2 cellular contexts compared by ENCODE assay signal in genomic region chr1:174791863-174792262, GRCh38.
TF ChIP-seq lines count a peak whose summit lies in the region.

No MANE protein-coding gene starts in this region.

TF ChIP-seq in GM23338, 12 proteins besides CTCF, POLR2A, EP300 and RAD21 (continued from another document):
- TF ChIP-seq POLR2AphosphoS5 (IDR thresholded peaks at IDR 0.05; ENCODE audit: low read depth) (no peak), EZH2phosphoT487 (IDR thresholded peaks at IDR 0.05; ENCODE audit: unreplicated experiment) (no peak), CREB1 (CRISPR knock-in tag; IDR thresholded peaks at IDR 0.05; ENCODE audit: low read depth) (no peak), ZNF331 (CRISPR knock-in tag; IDR thresholded peaks at IDR 0.05; ENCODE audit: low read depth) (no peak), ETS1 (IDR thresholded peaks at IDR 0.05) (no peak), ZNF462 (CRISPR knock-in tag; IDR thresholded peaks at IDR 0.05) (no peak)
- TF ChIP-seq, protein P1, sequence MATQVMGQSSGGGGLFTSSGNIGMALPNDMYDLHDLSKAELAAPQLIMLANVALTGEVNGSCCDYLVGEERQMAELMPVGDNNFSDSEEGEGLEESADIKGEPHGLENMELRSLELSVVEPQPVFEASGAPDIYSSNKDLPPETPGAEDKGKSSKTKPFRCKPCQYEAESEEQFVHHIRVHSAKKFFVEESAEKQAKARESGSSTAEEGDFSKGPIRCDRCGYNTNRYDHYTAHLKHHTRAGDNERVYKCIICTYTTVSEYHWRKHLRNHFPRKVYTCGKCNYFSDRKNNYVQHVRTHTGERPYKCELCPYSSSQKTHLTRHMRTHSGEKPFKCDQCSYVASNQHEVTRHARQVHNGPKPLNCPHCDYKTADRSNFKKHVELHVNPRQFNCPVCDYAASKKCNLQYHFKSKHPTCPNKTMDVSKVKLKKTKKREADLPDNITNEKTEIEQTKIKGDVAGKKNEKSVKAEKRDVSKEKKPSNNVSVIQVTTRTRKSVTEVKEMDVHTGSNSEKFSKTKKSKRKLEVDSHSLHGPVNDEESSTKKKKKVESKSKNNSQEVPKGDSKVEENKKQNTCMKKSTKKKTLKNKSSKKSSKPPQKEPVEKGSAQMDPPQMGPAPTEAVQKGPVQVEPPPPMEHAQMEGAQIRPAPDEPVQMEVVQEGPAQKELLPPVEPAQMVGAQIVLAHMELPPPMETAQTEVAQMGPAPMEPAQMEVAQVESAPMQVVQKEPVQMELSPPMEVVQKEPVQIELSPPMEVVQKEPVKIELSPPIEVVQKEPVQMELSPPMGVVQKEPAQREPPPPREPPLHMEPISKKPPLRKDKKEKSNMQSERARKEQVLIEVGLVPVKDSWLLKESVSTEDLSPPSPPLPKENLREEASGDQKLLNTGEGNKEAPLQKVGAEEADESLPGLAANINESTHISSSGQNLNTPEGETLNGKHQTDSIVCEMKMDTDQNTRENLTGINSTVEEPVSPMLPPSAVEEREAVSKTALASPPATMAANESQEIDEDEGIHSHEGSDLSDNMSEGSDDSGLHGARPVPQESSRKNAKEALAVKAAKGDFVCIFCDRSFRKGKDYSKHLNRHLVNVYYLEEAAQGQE (IDR thresholded peaks at IDR 0.05; ENCODE audit: unreplicated experiment) = no peak

TF ChIP-seq in K562, 482 proteins besides CTCF, POLR2A, EP300 and RAD21 (continued from another document):
- TF ChIP-seq ZBTB9 (CRISPR knock-in tag; IDR thresholded peaks at IDR 0.05) (0 out of 2 replicates have a peak, but pooled peaks have one; percentile 53), PKNOX1 (IDR thresholded peaks at IDR 0.05) (peak; percentile 51; the same call in 1 of the 2 replicates), SMARCA4 (IDR thresholded peaks at IDR 0.05) (0 out of 2 replicates have a peak, but pooled peaks have one; percentile 10), PML (IDR thresholded peaks at IDR 0.05; ENCODE audit: low read length) (no peak), CBFA2T3 (IDR thresholded peaks at IDR 0.05) (peak; percentile 67), TCF3 (CRISPR knock-in tag; IDR thresholded peaks at IDR 0.05) (peak; percentile 47; the same call in 1 of the 2 replicates), MECOM (CRISPR knock-in tag; IDR thresholded peaks at IDR 0.05) (peak; percentile 40; the same call in 1 of the 2 replicates), NEUROD1 (IDR thresholded peaks at IDR 0.05; ENCODE audit: borderline replicate concordance, low read depth, low read length, partially characterized antibody) (no peak)
- TF ChIP-seq, protein P2, sequence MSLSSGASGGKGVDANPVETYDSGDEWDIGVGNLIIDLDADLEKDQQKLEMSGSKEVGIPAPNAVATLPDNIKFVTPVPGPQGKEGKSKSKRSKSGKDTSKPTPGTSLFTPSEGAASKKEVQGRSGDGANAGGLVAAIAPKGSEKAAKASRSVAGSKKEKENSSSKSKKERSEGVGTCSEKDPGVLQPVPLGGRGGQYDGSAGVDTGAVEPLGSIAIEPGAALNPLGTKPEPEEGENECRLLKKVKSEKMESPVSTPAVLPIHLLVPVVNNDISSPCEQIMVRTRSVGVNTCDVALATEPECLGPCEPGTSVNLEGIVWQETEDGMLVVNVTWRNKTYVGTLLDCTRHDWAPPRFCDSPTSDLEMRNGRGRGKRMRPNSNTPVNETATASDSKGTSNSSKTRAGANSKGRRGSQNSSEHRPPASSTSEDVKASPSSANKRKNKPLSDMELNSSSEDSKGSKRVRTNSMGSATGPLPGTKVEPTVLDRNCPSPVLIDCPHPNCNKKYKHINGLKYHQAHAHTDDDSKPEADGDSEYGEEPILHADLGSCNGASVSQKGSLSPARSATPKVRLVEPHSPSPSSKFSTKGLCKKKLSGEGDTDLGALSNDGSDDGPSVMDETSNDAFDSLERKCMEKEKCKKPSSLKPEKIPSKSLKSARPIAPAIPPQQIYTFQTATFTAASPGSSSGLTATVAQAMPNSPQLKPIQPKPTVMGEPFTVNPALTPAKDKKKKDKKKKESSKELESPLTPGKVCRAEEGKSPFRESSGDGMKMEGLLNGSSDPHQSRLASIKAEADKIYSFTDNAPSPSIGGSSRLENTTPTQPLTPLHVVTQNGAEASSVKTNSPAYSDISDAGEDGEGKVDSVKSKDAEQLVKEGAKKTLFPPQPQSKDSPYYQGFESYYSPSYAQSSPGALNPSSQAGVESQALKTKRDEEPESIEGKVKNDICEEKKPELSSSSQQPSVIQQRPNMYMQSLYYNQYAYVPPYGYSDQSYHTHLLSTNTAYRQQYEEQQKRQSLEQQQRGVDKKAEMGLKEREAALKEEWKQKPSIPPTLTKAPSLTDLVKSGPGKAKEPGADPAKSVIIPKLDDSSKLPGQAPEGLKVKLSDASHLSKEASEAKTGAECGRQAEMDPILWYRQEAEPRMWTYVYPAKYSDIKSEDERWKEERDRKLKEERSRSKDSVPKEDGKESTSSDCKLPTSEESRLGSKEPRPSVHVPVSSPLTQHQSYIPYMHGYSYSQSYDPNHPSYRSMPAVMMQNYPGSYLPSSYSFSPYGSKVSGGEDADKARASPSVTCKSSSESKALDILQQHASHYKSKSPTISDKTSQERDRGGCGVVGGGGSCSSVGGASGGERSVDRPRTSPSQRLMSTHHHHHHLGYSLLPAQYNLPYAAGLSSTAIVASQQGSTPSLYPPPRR (CRISPR knock-in tag; IDR thresholded peaks at IDR 0.05; ENCODE audit: borderline replicate concordance) = no peak
